In genomic region chr10:83075395-83076072, GRCh38 we compare ENCODE assay signal across 1 cellular context.
TF ChIP-seq lines count a peak whose summit lies in the region.

No MANE protein-coding gene starts in this region.

TF ChIP-seq in GM23338, 12 proteins besides CTCF, POLR2A, EP300 and RAD21 (continued from another document):
- TF ChIP-seq ZNF462 (CRISPR knock-in tag; IDR thresholded peaks at IDR 0.05): no peak
